In the genomic region with DNA sequence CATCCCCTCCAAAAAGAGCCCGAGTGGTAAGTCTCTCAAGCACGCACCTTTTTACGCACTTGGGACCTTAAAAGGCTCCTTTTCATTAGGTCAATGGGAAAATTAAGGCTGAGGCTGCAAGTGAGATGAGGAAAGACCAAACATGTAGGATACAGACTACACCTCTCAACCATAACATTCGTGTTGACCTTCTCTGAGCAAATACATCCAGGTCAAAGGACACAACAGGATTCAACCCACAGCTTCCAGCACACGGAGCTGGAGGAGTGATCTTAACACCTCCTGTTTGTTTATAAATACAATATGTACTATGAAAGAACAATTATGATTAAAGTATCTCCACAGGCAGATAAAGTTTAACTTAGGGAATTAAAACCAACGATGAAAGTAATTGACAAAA, we compare ENCODE assay signal across 22 cellular contexts.
"Had no signal": no experiment of that assay in that cellular context is flagged by ENCODE, and none has a peak within 500 bp of the region (broad histone marks: within the 10 kb centered on the region; RNA-seq: fewer than 3 reads in every experiment).

No MANE protein-coding gene starts in this region.

- ATAC-seq: activated CD4-positive, alpha-beta T cell treated with anti-CD3 and anti-CD28 coated beads for 36 hours; activated CD8-positive, alpha-beta memory T cell treated with anti-CD3 and anti-CD28 coated beads, Interleukin-2, amount 10 ng/mL, durations not matched to agents 7 days and 5 days; activated CD8-positive, alpha-beta T cell treated with anti-CD3 and anti-CD28 coated beads, Interleukin-2, amount 10 ng/mL, durations not matched to agents 7 days and 5 days; esophagus mucosa had no signal

- H3K4me3 ChIP-seq: coronary artery, dorsolateral prefrontal cortex had no signal

- DNase-seq: activated CD4-positive, alpha-beta memory T cell treated with anti-CD3 and anti-CD28 coated beads for 36 hours; activated CD4-positive, alpha-beta T cell treated with anti-CD3 and anti-CD28 coated beads for 36 hours; activated CD4-positive, alpha-beta T cell treated with anti-CD3 and anti-CD28 coated beads, Interleukin-2, amount 10 ng/mL, durations not matched to agents 24 days and 14 days; activated CD4-positive, CD25-positive, alpha-beta regulatory T cell; activated CD4-positive, CD25-positive, alpha-beta regulatory T cell treated with anti-CD3 and anti-CD28 coated beads, Interleukin-2, amount 50 U/mL, for 72 hours; activated CD8-positive, alpha-beta memory T cell treated with anti-CD3 and anti-CD28 coated beads, Interleukin-2, amount 10 ng/mL, durations not matched to agents 7 days and 5 days; activated CD8-positive, alpha-beta memory T cell treated with anti-CD3 and anti-CD28 coated beads, Interleukin-2, amount 50 U/mL, for 4 hours; activated CD8-positive, alpha-beta T cell treated with anti-CD3 and anti-CD28 coated beads, Interleukin-2, amount 10 ng/mL, durations not matched to agents 7 days and 5 days; activated effector memory CD4-positive, alpha-beta T cell treated with anti-CD3 and anti-CD28 coated beads, Interleukin-2, amount 50 U/mL, for 16 hours; activated naive CD4-positive, alpha-beta T cell treated with anti-CD3 and anti-CD28 coated beads, Interleukin-2, amount 10 ng/mL, durations not matched to agents 7 days and 5 days; activated T-cell treated with anti-CD3 and anti-CD28 coated beads, Interleukin-2, amount 50 U/mL, for 1 hour; activated T-cell treated with anti-CD3 and anti-CD28 coated beads, Interleukin-2, amount 50 U/mL, for 48 hours; amniotic stem cell; brain microvascular endothelial cell; effector memory CD4-positive, alpha-beta T cell; endodermal cell; foreskin fibroblast; glutamatergic neuron; T-helper 2 cell had no signal

- H3K27ac ChIP-seq: brain microvascular endothelial cell, coronary artery had no signal

- H3K36me3 ChIP-seq: brain microvascular endothelial cell had no signal

- H3K27me3 ChIP-seq: brain microvascular endothelial cell, dorsolateral prefrontal cortex had no signal
